8 cellular contexts compared by ENCODE assay signal in genomic region chr19:32971715-32972540, GRCh38. TPM values are rescaled to one million over a fixed set of nuclear protein-coding genes. Genes with fewer than 3 reads are reported as not detected.
DNase-seq lines count a peak whose midpoint lies in the region; ATAC-seq, FAIRE-seq and TF ChIP-seq lines count a peak whose summit lies in the region.

Gene CEP89 (minus strand): TSS chr19:32971958. CDS start chr19:32971874, 84 bp downstream.
Gene FAAP24 (plus strand): TSS chr19:32972242. CDS start chr19:32973197, 955 bp downstream.

- H3K27ac Mint-ChIP-seq in activated naive CD8-positive, alpha-beta T cell treated with anti-CD3 and anti-CD28 coated beads, Interleukin-2, amount 10 ng/mL, durations not matched to agents 7 days and 5 days, result peak within 1 kb of the TSS; percentile 83

- intact Hi-C loops in pancreas (cut with DNase I), result loop anchor here in 1 of 3 donors (10.0 kb wide), 1 partner anchor 133 kb away; no protein-coding TSS in a partner anchor

- peaks cover 4% of the 10 kb centered on the region for H3K4me1 Mint-ChIP-seq in activated naive CD8-positive, alpha-beta T cell treated with anti-CD3 and anti-CD28 coated beads, Interleukin-2, amount 10 ng/mL, durations not matched to agents 7 days and 5 days

- H3K4me3 ChIP-seq in GM12864 (ENCODE audit: low read depth, low read length), result peak within 1 kb of the TSS; percentile 62
- H3K4me3 ChIP-seq in cardiac muscle cell, result peak within 1 kb of the TSS; percentile 92
- peak within 1 kb of the TSS; percentile 54 to 78 (median 64) for H3K4me3 ChIP-seq in pancreas
- peak within 1 kb of the TSS; percentile 75 to 94 (median 88) for H3K4me3 ChIP-seq in tibial nerve

- FAIRE-seq in pancreas (lab: Jason Lieb, UNC), result peak; percentile 95

- H3K4me3 Mint-ChIP-seq in activated naive CD8-positive, alpha-beta T cell treated with anti-CD3 and anti-CD28 coated beads, Interleukin-2, amount 10 ng/mL, durations not matched to agents 7 days and 5 days, result peak within 1 kb of the TSS; percentile 99

- TF ChIP-seq EP300 in tibial nerve (IDR thresholded peaks at IDR 0.05), result peak; percentile 80 to 87

- H3K9me3 ChIP-seq in cardiac muscle cell (ENCODE audit: low read depth) (no peaks in the 10 kb centered on the region), pancreas (no peaks in the 10 kb centered on the region), tibial nerve (no peaks in the 10 kb centered on the region)

- peak; percentile 99 for DNase-seq in GM12864 (ENCODE audit: low read depth)
- DNase-seq in NCI-H1105 treated with DMSO at 0.1 percent for 48 hours (lab: John Stamatoyannopoulos, UW), result peak; percentile 99
- peak; percentile 98 for DNase-seq in SKM-1 treated with dmso at 0.1 percent for 144 hours (lab: John Stamatoyannopoulos, UW; ENCODE audit: unreplicated experiment)
- peak; percentile 95 for DNase-seq in activated naive CD8-positive, alpha-beta T cell treated with anti-CD3 and anti-CD28 coated beads, Interleukin-2, amount 10 ng/mL, durations not matched to agents 7 days and 5 days
- DNase-seq in cardiac muscle cell (ENCODE audit: low read depth in 1 of 2, low spot score in 1 of 2), result peak; percentile 99 to 100
- DNase-seq in pancreas, result peak; percentile 95 to 100 (median 98)
- DNase-seq in tibial nerve (ENCODE audit: low spot score in 2 of 2), result peak; percentile 98 to 99

- H3K27me3 ChIP-seq in cardiac muscle cell (no peaks in the 10 kb centered on the region), pancreas (no peaks in the 10 kb centered on the region), tibial nerve (no peaks in the 10 kb centered on the region)

- TF ChIP-seq POLR2A in tibial nerve (IDR thresholded peaks at IDR 0.05), result no peak

- POLR2A ChIA-PET in activated naive CD8-positive, alpha-beta T cell treated with anti-CD3 and anti-CD28 coated beads, Interleukin-2, amount 10 ng/mL, durations not matched to agents 7 days and 5 days (lab: Charles Lee), result interaction anchor here (0.6 to 2.0 kb wide), 4 partner anchors 126 to 1405 kb away, joined by 3 to 10 read pairs (median 4); partner anchors contain the start of gene NUDT19

- 0 to 1% methylated on average over 57 of the region's 57 CpGs for whole genome bisulfite sequencing in pancreas, 2 donors
- 1 to 3% methylated on average over 48 to 57 of the region's 57 CpGs for WGBS in tibial nerve, 2 donors

- H3K9me3 Mint-ChIP-seq in activated naive CD8-positive, alpha-beta T cell treated with anti-CD3 and anti-CD28 coated beads, Interleukin-2, amount 10 ng/mL, durations not matched to agents 7 days and 5 days, result no peaks in the 10 kb centered on the region

- peaks cover 6% of the 10 kb centered on the region for H3K36me3 Mint-ChIP-seq in activated naive CD8-positive, alpha-beta T cell treated with anti-CD3 and anti-CD28 coated beads, Interleukin-2, amount 10 ng/mL, durations not matched to agents 7 days and 5 days

- no peaks in the 10 kb centered on the region for H3K27me3 Mint-ChIP-seq in activated naive CD8-positive, alpha-beta T cell treated with anti-CD3 and anti-CD28 coated beads, Interleukin-2, amount 10 ng/mL, durations not matched to agents 7 days and 5 days

- H3K4me1 ChIP-seq in cardiac muscle cell (ENCODE audit: low read depth), result no peaks in the 10 kb centered on the region
- H3K4me1 ChIP-seq in pancreas, result peaks cover 0 to 12% (median 0%) of the 10 kb centered on the region in 3 donors
- peaks cover 0 to 24% (median 8%) of the 10 kb centered on the region in 4 donors for H3K4me1 ChIP-seq in tibial nerve

- H3K27ac ChIP-seq in cardiac muscle cell, result no peak within 1 kb of the TSS
- peak within 1 kb of the TSS in 1 of 4 donors; percentile 40 for H3K27ac ChIP-seq in pancreas
- H3K27ac ChIP-seq in tibial nerve, result peak within 1 kb of the TSS in 3 of 4 donors; percentile 79 to 81 (median 81)

- no peak for TF ChIP-seq CTCF in GM12864 (IDR thresholded peaks at IDR 0.05; ENCODE audit: low read depth, low read length, missing control alignments)
- no peak for TF ChIP-seq CTCF in cardiac muscle cell (IDR thresholded peaks at IDR 0.05; ENCODE audit: low read depth, low read length)
- no peak for TF ChIP-seq CTCF in pancreas (IDR thresholded peaks at IDR 0.05)
- TF ChIP-seq CTCF in tibial nerve (IDR thresholded peaks at IDR 0.05), result peak in 2 of 5 experiments; percentile 37 to 61

- ATAC-seq in HG02678 (IDR thresholded peaks at IDR 0.05; ENCODE audit: unreplicated experiment) (peak; percentile 99), pancreas (peak; percentile 98 to 99 (median 98))
- ATAC-seq in activated naive CD8-positive, alpha-beta T cell treated with anti-CD3 and anti-CD28 coated beads, Interleukin-2, amount 10 ng/mL, durations not matched to agents 7 days and 5 days (ENCODE audit: low read depth), result peak; percentile 100

- H3K36me3 ChIP-seq in cardiac muscle cell, result no peaks in the 10 kb centered on the region
- H3K36me3 ChIP-seq in pancreas, result no peaks in the 10 kb centered on the region
- peaks cover 0 to 24% (median 0%) of the 10 kb centered on the region in 3 donors for H3K36me3 ChIP-seq in tibial nerve

RNA-seq across cellular contexts. Expression of gene CEP89, which starts in this region (rescaled TPM):
- 10 to 100 TPM; 21.0 to 27.2 TPM for total RNA-seq in activated naive CD8-positive, alpha-beta T cell treated with anti-CD3 and anti-CD28 coated beads, Interleukin-2, amount 10 ng/mL, durations not matched to agents 7 days and 5 days
- total RNA-seq in cardiac muscle cell (13.8 and 20.0 TPM in 2 replicates), pancreas (10 to 100 TPM in 1 of 6 donors, 1 to 10 TPM in 5; 5.7 to 11.0 (median 6.8) TPM), tibial nerve (10 to 100 TPM; 12.6 to 28.5 (median 13.2) TPM)
- polyA plus RNA-seq in cardiac muscle cell (19.4 and 28.9 TPM in 2 replicates), pancreas (1 to 10 TPM; 6.7 to 8.2 TPM)

RNA-seq across cellular contexts. Expression of gene FAAP24, which starts in this region (rescaled TPM):
- 1 to 10 TPM; 6.3 to 7.0 TPM for total RNA-seq in activated naive CD8-positive, alpha-beta T cell treated with anti-CD3 and anti-CD28 coated beads, Interleukin-2, amount 10 ng/mL, durations not matched to agents 7 days and 5 days
- total RNA-seq in cardiac muscle cell, result 2.2 and 2.4 TPM in 2 replicates
- 3.1 and 3.3 TPM in 2 replicates for polyA plus RNA-seq in cardiac muscle cell
- 1 to 10 TPM in 1 of 6 donors, under 1 TPM in 5; 0.37 to 1.0 (median 0.54) TPM for total RNA-seq in pancreas
- polyA plus RNA-seq in pancreas, result under 1 TPM; 0.34 to 0.38 TPM
- total RNA-seq in tibial nerve, result 1 to 10 TPM in 2 of 4 donors, under 1 TPM in 1, not detected in 1; 0.90 to 5.3 (median 2.1) TPM
